Comparison of ENCODE assay signal across 1 cellular context in genomic region chr3:153138267-153139210, GRCh38.
TF ChIP-seq lines count a peak whose summit lies in the region.

No MANE protein-coding gene starts in this region.

TF ChIP-seq in HepG2, 621 proteins besides CTCF, POLR2A, EP300 and RAD21 (continued from another document and continues in another):
- TF ChIP-seq, protein P1, sequence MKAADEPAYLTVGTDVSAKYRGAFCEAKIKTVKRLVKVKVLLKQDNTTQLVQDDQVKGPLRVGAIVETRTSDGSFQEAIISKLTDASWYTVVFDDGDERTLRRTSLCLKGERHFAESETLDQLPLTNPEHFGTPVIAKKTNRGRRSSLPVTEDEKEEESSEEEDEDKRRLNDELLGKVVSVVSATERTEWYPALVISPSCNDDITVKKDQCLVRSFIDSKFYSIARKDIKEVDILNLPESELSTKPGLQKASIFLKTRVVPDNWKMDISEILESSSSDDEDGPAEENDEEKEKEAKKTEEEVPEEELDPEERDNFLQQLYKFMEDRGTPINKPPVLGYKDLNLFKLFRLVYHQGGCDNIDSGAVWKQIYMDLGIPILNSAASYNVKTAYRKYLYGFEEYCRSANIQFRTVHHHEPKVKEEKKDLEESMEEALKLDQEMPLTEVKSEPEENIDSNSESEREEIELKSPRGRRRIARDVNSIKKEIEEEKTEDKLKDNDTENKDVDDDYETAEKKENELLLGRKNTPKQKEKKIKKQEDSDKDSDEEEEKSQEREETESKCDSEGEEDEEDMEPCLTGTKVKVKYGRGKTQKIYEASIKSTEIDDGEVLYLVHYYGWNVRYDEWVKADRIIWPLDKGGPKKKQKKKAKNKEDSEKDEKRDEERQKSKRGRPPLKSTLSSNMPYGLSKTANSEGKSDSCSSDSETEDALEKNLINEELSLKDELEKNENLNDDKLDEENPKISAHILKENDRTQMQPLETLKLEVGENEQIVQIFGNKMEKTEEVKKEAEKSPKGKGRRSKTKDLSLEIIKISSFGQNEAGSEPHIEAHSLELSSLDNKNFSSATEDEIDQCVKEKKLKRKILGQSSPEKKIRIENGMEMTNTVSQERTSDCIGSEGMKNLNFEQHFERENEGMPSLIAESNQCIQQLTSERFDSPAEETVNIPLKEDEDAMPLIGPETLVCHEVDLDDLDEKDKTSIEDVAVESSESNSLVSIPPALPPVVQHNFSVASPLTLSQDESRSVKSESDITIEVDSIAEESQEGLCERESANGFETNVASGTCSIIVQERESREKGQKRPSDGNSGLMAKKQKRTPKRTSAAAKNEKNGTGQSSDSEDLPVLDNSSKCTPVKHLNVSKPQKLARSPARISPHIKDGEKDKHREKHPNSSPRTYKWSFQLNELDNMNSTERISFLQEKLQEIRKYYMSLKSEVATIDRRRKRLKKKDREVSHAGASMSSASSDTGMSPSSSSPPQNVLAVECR (CRISPR knock-in tag; IDR thresholded peaks at IDR 0.05; ENCODE audit: borderline replicate concordance) = peak; percentile 32; the same call in 1 of the 2 replicates
- TF ChIP-seq NFIC (IDR thresholded peaks at IDR 0.05; ENCODE audit: low read length) (peak; percentile 90), MED1 (CRISPR knock-in tag; IDR thresholded peaks at IDR 0.05) (peak; percentile 88), MYPOP (CRISPR knock-in tag; IDR thresholded peaks at IDR 0.05) (no peak), GTF3A (CRISPR knock-in tag; conservative IDR thresholded peaks at IDR 0.05) (no peak), YEATS2 (CRISPR knock-in tag; IDR thresholded peaks at IDR 0.05; ENCODE audit: borderline replicate concordance) (peak; percentile 50; the same call in 1 of the 2 replicates), CEBPB (IDR thresholded peaks at IDR 0.05; ENCODE audit: borderline replicate concordance, low read depth, low read length) (peak; percentile 85), KAT8 (CRISPR knock-in tag; IDR thresholded peaks at IDR 0.05) (peak; percentile 59), ZNF614 (CRISPR knock-in tag; IDR thresholded peaks at IDR 0.05; ENCODE audit: borderline replicate concordance) (peak; percentile 72; the same call in 1 of the 2 replicates), MXI1 (IDR thresholded peaks at IDR 0.05; ENCODE audit: borderline replicate concordance, low read depth, low read length) (peak; percentile 78; the same call in 1 of the 3 replicates), DMAP1 (CRISPR knock-in tag; IDR thresholded peaks at IDR 0.05) (peak; percentile 35; the same call in 1 of the 2 replicates), SUZ12 (IDR thresholded peaks at IDR 0.05; ENCODE audit: low read depth, low read length) (no peak), NFE2L2 (IDR thresholded peaks at IDR 0.05; ENCODE audit: low read length) (peak; percentile 95), ZNF766 (CRISPR knock-in tag; IDR thresholded peaks at IDR 0.05; ENCODE audit: borderline replicate concordance) (no peak), TBL1XR1 (IDR thresholded peaks at IDR 0.05; ENCODE audit: borderline replicate concordance, low read length, partially characterized antibody) (peak; percentile 82), ZNF883 (CRISPR knock-in tag; IDR thresholded peaks at IDR 0.05; ENCODE audit: not compliant biosample characterization) (no peak), HOXA9 (CRISPR knock-in tag; IDR thresholded peaks at IDR 0.05; ENCODE audit: borderline replicate concordance) (no peak), ATRX (CRISPR knock-in tag; IDR thresholded peaks at IDR 0.05; ENCODE audit: borderline replicate concordance) (no peak), BCL6 (CRISPR knock-in tag; IDR thresholded peaks at IDR 0.05) (peak; percentile 99), ZNF496 (CRISPR knock-in tag; IDR thresholded peaks at IDR 0.05; ENCODE audit: insufficient replicate concordance) (no peak), ZSCAN20 (CRISPR knock-in tag; IDR thresholded peaks at IDR 0.05; ENCODE audit: borderline replicate concordance) (no peak), PCBP1 (IDR thresholded peaks at IDR 0.05; ENCODE audit: borderline replicate concordance, low read depth, low read length) (no peak), ZNF670 (CRISPR knock-in tag; IDR thresholded peaks at IDR 0.05; ENCODE audit: borderline replicate concordance) (peak; percentile 49; the same call in 1 of the 2 replicates), THAP11 (CRISPR knock-in tag; IDR thresholded peaks at IDR 0.05) (peak; percentile 50; the same call in 1 of the 2 replicates), TOPORS (CRISPR knock-in tag; IDR thresholded peaks at IDR 0.05) (no peak), HNRNPK (IDR thresholded peaks at IDR 0.05; ENCODE audit: low read depth, low read length, poor library complexity, severe bottlenecking) (no peak), NR2F6 (IDR thresholded peaks at IDR 0.05) (0 out of 2 replicates have a peak, but pooled peaks have one; percentile 15), NR2F6 (CRISPR knock-in tag; IDR thresholded peaks at IDR 0.05) (peak; percentile 24; the same call in 1 of the 2 replicates), TARDBP (CRISPR knock-in tag; IDR thresholded peaks at IDR 0.05) (peak; percentile 49; the same call in 1 of the 2 replicates), NKX3-1 (CRISPR knock-in tag; IDR thresholded peaks at IDR 0.05) (no peak), ZNF484 (CRISPR knock-in tag; IDR thresholded peaks at IDR 0.05; ENCODE audit: borderline replicate concordance, low read depth) (no peak), ZNF674 (CRISPR knock-in tag; IDR thresholded peaks at IDR 0.05; ENCODE audit: low read depth) (no peak), ZSCAN29 (CRISPR knock-in tag; conservative IDR thresholded peaks at IDR 0.05) (peak; percentile 74; the same call in 1 of the 2 replicates), SRY (CRISPR knock-in tag; IDR thresholded peaks at IDR 0.05) (no peak), IKZF5 (CRISPR knock-in tag; IDR thresholded peaks at IDR 0.05) (peak; percentile 33; the same call in 1 of the 2 replicates), FIP1L1 (IDR thresholded peaks at IDR 0.05; ENCODE audit: borderline replicate concordance, insufficient read depth, low read depth, low read length) (no peak), ISL2 (CRISPR knock-in tag; IDR thresholded peaks at IDR 0.05) (peak; percentile 82), EHMT2 (IDR thresholded peaks at IDR 0.05; ENCODE audit: borderline replicate concordance, low read depth, low read length) (peak; percentile 38; the same call in 1 of the 2 replicates), NBN (conservative IDR thresholded peaks at IDR 0.05) (no peak), ZNF407 (CRISPR knock-in tag; IDR thresholded peaks at IDR 0.05; ENCODE audit: not compliant biosample characterization) (no peak), ZMYM2 (CRISPR knock-in tag; IDR thresholded peaks at IDR 0.05) (peak; percentile 55; the same call in 1 of the 2 replicates), ZBTB7A (CRISPR knock-in tag; IDR thresholded peaks at IDR 0.05) (no peak), ZZZ3 (CRISPR knock-in tag; IDR thresholded peaks at IDR 0.05; ENCODE audit: borderline replicate concordance) (peak; percentile 57; the same call in 1 of the 2 replicates), ZNF230 (CRISPR knock-in tag; IDR thresholded peaks at IDR 0.05) (no peak), YY1 (IDR thresholded peaks at IDR 0.05; ENCODE audit: insufficient read depth, insufficient replicate concordance, low read depth, low read length) (peak; percentile 56), ZNF703 (CRISPR knock-in tag; IDR thresholded peaks at IDR 0.05; ENCODE audit: borderline replicate concordance) (no peak), POGK (CRISPR knock-in tag; conservative IDR thresholded peaks at IDR 0.05) (no peak)
- TF ChIP-seq, protein P2, sequence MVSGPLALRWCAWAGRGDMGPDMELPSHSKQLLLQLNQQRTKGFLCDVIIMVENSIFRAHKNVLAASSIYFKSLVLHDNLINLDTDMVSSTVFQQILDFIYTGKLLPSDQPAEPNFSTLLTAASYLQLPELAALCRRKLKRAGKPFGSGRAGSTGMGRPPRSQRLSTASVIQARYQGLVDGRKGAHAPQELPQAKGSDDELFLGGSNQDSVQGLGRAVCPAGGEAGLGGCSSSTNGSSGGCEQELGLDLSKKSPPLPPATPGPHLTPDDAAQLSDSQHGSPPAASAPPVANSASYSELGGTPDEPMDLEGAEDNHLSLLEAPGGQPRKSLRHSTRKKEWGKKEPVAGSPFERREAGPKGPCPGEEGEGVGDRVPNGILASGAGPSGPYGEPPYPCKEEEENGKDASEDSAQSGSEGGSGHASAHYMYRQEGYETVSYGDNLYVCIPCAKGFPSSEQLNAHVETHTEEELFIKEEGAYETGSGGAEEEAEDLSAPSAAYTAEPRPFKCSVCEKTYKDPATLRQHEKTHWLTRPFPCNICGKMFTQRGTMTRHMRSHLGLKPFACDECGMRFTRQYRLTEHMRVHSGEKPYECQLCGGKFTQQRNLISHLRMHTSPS (CRISPR knock-in tag; IDR thresholded peaks at IDR 0.05; ENCODE audit: low read depth) = peak; percentile 77; the same call in 1 of the 2 replicates
